In the genomic region with DNA sequence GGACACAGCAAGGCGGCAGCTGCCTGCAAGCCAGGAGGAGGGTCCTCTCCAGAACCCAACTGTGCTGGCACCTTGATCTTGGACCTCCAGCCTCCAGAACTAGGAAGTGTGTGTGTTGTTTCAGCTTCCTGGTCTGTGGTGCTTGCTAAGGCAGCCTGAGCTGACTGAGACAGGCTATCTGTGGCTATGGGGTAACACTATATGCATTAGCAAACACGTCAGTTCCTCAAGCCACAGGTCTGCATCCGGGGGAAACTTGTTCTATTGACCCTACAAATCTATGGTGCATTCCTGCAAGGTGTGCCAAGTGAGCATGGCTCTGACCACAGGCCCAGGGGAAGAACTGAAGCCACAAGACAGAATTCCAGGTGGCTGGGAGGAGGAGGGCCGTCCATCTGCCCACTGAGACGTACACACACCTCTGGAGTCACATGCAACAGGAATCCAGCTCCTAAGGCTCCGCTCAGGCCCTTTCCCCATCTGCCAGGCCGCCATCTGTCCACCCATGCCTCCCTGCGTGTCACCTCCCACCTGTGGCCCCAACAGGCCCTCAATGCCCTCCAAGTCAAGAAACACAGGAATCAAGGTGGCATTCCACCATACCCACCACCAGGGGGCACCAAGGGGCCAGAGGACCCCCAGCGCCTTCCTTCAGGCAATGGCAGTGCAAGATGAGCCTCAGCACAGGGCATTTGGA, we compare ENCODE assay signal across 8 cellular contexts.
A peak's percentile ranks its signal among the peaks of the same experiment; 100 is the strongest.
DNase-seq lines count a peak whose midpoint lies in the region; ATAC-seq, FAIRE-seq and TF ChIP-seq lines count a peak whose summit lies in the region.

No MANE protein-coding gene starts in this region.

- DNase-seq in AG04450 (ENCODE audit: low read depth, low spot score) (peak; percentile 26), NCI-H1417 treated with DMSO at 0.1 percent for 48 hours (lab: John Stamatoyannopoulos, UW) (peak; percentile 38), WTC11 (ENCODE audit: low spot score) (peak; percentile 84), bronchial epithelial cell (ENCODE audit: low read depth) (peak; percentile 33), left colon (peak; percentile 59 to 68), NOMO-1 treated with DMSO at 0.1 percent for 48 hours (lab: John Stamatoyannopoulos, UW; ENCODE audit: unreplicated experiment) (no peak)
- peak; percentile 21 to 44 (median 27) for DNase-seq in stimulated activated CD4-positive, alpha-beta T cell treated with anti-CD3 and anti-CD28 coated beads, TNF-alpha, amount 100 ng/mL, for 4 hours (ENCODE audit: low read depth in 3 of 3)

- TF ChIP-seq CTCF in AG04450 (IDR thresholded peaks at IDR 0.05; ENCODE audit: low read depth, low read length) = peak; percentile 87
- peak; percentile 97 for TF ChIP-seq CTCF in WTC11 (IDR thresholded peaks at IDR 0.05)
- peak; percentile 87 for TF ChIP-seq CTCF in bronchial epithelial cell (IDR thresholded peaks at IDR 0.05; ENCODE audit: insufficient read depth, low read length, severe bottlenecking)

- no peaks in the 10 kb centered on the region for H3K27me3 Mint-ChIP-seq in WTC11 (ENCODE audit: low read depth)

- H3K9me3 Mint-ChIP-seq in WTC11 = no peaks in the 10 kb centered on the region

- H3K4me3 ChIP-seq in AG04450 (ENCODE audit: low read depth, low read length) = no peak overlapping the region
- no peak overlapping the region for H3K4me3 ChIP-seq in bronchial epithelial cell (ENCODE audit: low read depth, low read length)

- H3K4me1 Mint-ChIP-seq in WTC11 = peaks cover 42% of the 10 kb centered on the region

- H3K27me3 ChIP-seq in AG04450 (ENCODE audit: control insufficient read depth, insufficient read depth, low read length) (no peaks in the 10 kb centered on the region), bronchial epithelial cell (ENCODE audit: control insufficient read depth, insufficient read depth, low read length) (peaks cover 1% of the 10 kb centered on the region)

- CTCF ChIA-PET in AG04450 (lab: Charles Lee) (interaction anchor here (0.8 to 4.9 kb wide), 10 partner anchors 12 to 217 kb away, joined by 3 to 24 read pairs (median 4); no protein-coding TSS in a partner anchor), WTC11 (lab: Charles Lee) (interaction anchor here (0.6 to 2.9 kb wide), 12 partner anchors 17 to 228 kb away, joined by 3 to 26 read pairs (median 6); a partner anchor contains a TSS)

- no peak overlapping the region for H3K27ac Mint-ChIP-seq in WTC11

- intact Hi-C loops in left colon (cut with DNase I, micrococcal nuclease) = loop anchor here in 1 of 2 donors (10.0 kb wide), 1 partner anchor 170 kb away; no protein-coding TSS in a partner anchor

- no peak overlapping the region for H3K27ac ChIP-seq in AG04450 (ENCODE audit: low read depth, low read length)

- H3K9me3 ChIP-seq in AG04450 (ENCODE audit: control insufficient read depth, insufficient read depth, low read length) = no peaks in the 10 kb centered on the region

- ATAC-seq in GM18867 (IDR thresholded peaks at IDR 0.05; ENCODE audit: unreplicated experiment) (peak; percentile 58), WTC11 (peak; percentile 89), left colon (peak; percentile 74)

- POLR2A ChIA-PET in AG04450 (lab: Yijun Ruan, JAX) (no interaction called here), WTC11 (lab: Charles Lee) (no interaction called here)

- peak; percentile 73 for FAIRE-seq in bronchial epithelial cell (lab: Jason Lieb, UNC)

- H3K4me3 Mint-ChIP-seq in WTC11 = no peak overlapping the region

- no peaks in the 10 kb centered on the region for H3K36me3 Mint-ChIP-seq in WTC11

- no peaks in the 10 kb centered on the region for H3K36me3 ChIP-seq in bronchial epithelial cell (ENCODE audit: control insufficient read depth, insufficient read depth, low read length)

TF ChIP-seq in WTC11, 78 proteins besides CTCF, POLR2A, EP300 and RAD21:
- TF ChIP-seq CBFB (CRISPR knock-in tag; IDR thresholded peaks at IDR 0.05; ENCODE audit: low read depth) = no peak
- TF ChIP-seq ETV6 (CRISPR knock-in tag; IDR thresholded peaks at IDR 0.05) = peak; percentile 35; the same call in 1 of the 2 replicates
- TF ChIP-seq, protein P1, sequence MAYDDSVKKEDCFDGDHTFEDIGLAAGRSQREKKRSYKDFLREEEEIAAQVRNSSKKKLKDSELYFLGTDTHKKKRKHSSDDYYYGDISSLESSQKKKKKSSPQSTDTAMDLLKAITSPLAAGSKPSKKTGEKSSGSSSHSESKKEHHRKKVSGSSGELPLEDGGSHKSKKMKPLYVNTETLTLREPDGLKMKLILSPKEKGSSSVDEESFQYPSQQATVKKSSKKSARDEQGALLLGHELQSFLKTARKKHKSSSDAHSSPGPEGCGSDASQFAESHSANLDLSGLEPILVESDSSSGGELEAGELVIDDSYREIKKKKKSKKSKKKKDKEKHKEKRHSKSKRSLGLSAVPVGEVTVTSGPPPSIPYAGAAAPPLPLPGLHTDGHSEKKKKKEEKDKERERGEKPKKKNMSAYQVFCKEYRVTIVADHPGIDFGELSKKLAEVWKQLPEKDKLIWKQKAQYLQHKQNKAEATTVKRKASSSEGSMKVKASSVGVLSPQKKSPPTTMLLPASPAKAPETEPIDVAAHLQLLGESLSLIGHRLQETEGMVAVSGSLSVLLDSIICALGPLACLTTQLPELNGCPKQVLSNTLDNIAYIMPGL (CRISPR knock-in tag; IDR thresholded peaks at IDR 0.05) = peak; percentile 44; the same call in 1 of the 2 replicates
- TF ChIP-seq, protein P2, sequence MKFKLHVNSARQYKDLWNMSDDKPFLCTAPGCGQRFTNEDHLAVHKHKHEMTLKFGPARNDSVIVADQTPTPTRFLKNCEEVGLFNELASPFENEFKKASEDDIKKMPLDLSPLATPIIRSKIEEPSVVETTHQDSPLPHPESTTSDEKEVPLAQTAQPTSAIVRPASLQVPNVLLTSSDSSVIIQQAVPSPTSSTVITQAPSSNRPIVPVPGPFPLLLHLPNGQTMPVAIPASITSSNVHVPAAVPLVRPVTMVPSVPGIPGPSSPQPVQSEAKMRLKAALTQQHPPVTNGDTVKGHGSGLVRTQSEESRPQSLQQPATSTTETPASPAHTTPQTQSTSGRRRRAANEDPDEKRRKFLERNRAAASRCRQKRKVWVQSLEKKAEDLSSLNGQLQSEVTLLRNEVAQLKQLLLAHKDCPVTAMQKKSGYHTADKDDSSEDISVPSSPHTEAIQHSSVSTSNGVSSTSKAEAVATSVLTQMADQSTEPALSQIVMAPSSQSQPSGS (CRISPR knock-in tag; IDR thresholded peaks at IDR 0.05; ENCODE audit: borderline replicate concordance, low read depth) = no peak
- no peak for TF ChIP-seq ZNF317 (CRISPR knock-in tag; IDR thresholded peaks at IDR 0.05; ENCODE audit: borderline replicate concordance, low read depth)
- TF ChIP-seq NR2C2 (CRISPR knock-in tag; IDR thresholded peaks at IDR 0.05) = no peak
- no peak for TF ChIP-seq ZNF423 (CRISPR knock-in tag; IDR thresholded peaks at IDR 0.05)
- no peak for TF ChIP-seq NFYB (CRISPR knock-in tag; conservative IDR thresholded peaks at IDR 0.05; ENCODE audit: low read depth)
- TF ChIP-seq, protein P3, sequence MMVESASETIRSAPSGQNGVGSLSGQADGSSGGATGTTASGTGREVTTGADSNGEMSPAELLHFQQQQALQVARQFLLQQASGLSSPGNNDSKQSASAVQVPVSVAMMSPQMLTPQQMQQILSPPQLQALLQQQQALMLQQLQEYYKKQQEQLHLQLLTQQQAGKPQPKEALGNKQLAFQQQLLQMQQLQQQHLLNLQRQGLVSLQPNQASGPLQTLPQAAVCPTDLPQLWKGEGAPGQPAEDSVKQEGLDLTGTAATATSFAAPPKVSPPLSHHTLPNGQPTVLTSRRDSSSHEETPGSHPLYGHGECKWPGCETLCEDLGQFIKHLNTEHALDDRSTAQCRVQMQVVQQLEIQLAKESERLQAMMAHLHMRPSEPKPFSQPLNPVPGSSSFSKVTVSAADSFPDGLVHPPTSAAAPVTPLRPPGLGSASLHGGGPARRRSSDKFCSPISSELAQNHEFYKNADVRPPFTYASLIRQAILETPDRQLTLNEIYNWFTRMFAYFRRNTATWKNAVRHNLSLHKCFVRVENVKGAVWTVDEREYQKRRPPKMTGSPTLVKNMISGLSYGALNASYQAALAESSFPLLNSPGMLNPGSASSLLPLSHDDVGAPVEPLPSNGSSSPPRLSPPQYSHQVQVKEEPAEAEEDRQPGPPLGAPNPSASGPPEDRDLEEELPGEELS (CRISPR knock-in tag; IDR thresholded peaks at IDR 0.05) = 0 out of 2 replicates have a peak, but pooled peaks have one; percentile 27
TF ChIP-seq in WTC11: peak in this region for 3.
